In genomic region chr4:38782452-38783108, GRCh38 we compare ENCODE assay signal across 8 cellular contexts. TPM values are rescaled to one million over a fixed set of nuclear protein-coding genes. Genes with fewer than 3 reads are reported as not detected.
DNase-seq lines count a peak whose midpoint lies in the region; ATAC-seq and TF ChIP-seq lines count a peak whose summit lies in the region.

Gene TLR10 (minus strand): TSS chr4:38782990. CDS start chr4:38775590, 7,400 bp downstream.

- peaks cover 7% of the 10 kb centered on the region for H3K4me1 ChIP-seq in Caco-2

- H3K36me3 Mint-ChIP-seq in Caco-2 (ENCODE audit: insufficient read depth, unreplicated experiment), result no peaks in the 10 kb centered on the region
- peaks cover 4% of the 10 kb centered on the region for H3K36me3 Mint-ChIP-seq in glutamatergic neuron (ENCODE audit: unreplicated experiment)

- no peaks in the 10 kb centered on the region for H3K9me3 ChIP-seq in Caco-2

- H3K9me3 Mint-ChIP-seq in Caco-2 (ENCODE audit: unreplicated experiment) (no peaks in the 10 kb centered on the region), glutamatergic neuron (ENCODE audit: unreplicated experiment) (no peaks in the 10 kb centered on the region)

- H3K4me3 Mint-ChIP-seq in Caco-2 (ENCODE audit: unreplicated experiment) (no peak within 1 kb of the TSS), glutamatergic neuron (ENCODE audit: unreplicated experiment) (no peak within 1 kb of the TSS)

- no peaks in the 10 kb centered on the region for H3K36me3 ChIP-seq in Caco-2 (ENCODE audit: control insufficient read depth, insufficient read depth, low read length)

- DNase-seq in Caco-2 (peak in 1 of 2 experiments; percentile 59), NCI-H2196 treated with DMSO at 0.1 percent for 48 hours (lab: John Stamatoyannopoulos, UW; ENCODE audit: unreplicated experiment) (peak; percentile 27), glutamatergic neuron (no peak), renal cortical epithelial cell (ENCODE audit: low read depth) (peak; percentile 43), ecto neural progenitor cell (ENCODE audit: low spot score) (no peak)
- peak; percentile 32 for DNase-seq in activated T-cell treated with anti-CD3 and anti-CD28 coated beads, Interleukin-2, amount 50 U/mL, for 1 hour

- H3K4me3 ChIP-seq in Caco-2 (ENCODE audit: low read depth, low read length), result no peak within 1 kb of the TSS

- ATAC-seq in GM19023 (IDR thresholded peaks at IDR 0.05; ENCODE audit: unreplicated experiment) (peak; percentile 59), HG03103 (IDR thresholded peaks at IDR 0.05; ENCODE audit: low read depth, unreplicated experiment) (peak; percentile 53)

- H3K27ac Mint-ChIP-seq in Caco-2 (ENCODE audit: unreplicated experiment), result no peak within 1 kb of the TSS
- H3K27ac Mint-ChIP-seq in glutamatergic neuron (ENCODE audit: unreplicated experiment), result no peak within 1 kb of the TSS

- H3K27me3 Mint-ChIP-seq in Caco-2 (ENCODE audit: insufficient read depth, unreplicated experiment) (peaks cover 2% of the 10 kb centered on the region), glutamatergic neuron (ENCODE audit: unreplicated experiment) (no peaks in the 10 kb centered on the region)

- intact Hi-C loops in Caco-2 (cut with micrococcal nuclease; ENCODE audit: unreplicated experiment), result loop anchor here (1.0 kb wide), 2 partner anchors 23 to 603 kb away; no protein-coding TSS in a partner anchor

- POLR2A ChIA-PET in Caco-2 (lab: Charles Lee), result no interaction called here

- TF ChIP-seq CTCF in Caco-2 (IDR thresholded peaks at IDR 0.05; ENCODE audit: insufficient read depth in 1 of 2, low read depth in 1 of 2, low read length in 1 of 2, severe bottlenecking in 1 of 2, unreplicated experiment in 1 of 2) (peak; percentile 50 to 59), glutamatergic neuron (IDR thresholded peaks at IDR 0.05; ENCODE audit: partially characterized antibody, unreplicated experiment) (peak; percentile 84)

- CTCF ChIA-PET in Caco-2 (lab: Charles Lee), result interaction anchor here (0.5 to 2.2 kb wide), 7 partner anchors 21 to 713 kb away, joined by 4 to 42 read pairs (median 6); no protein-coding TSS in a partner anchor

- peaks cover under 1% of the 10 kb centered on the region for H3K4me1 Mint-ChIP-seq in Caco-2 (ENCODE audit: low read depth, unreplicated experiment)
- H3K4me1 Mint-ChIP-seq in glutamatergic neuron (ENCODE audit: low read depth, unreplicated experiment), result no peaks in the 10 kb centered on the region

- BruUV-seq in Caco-2 (replicated peaks; lab: Mats Ljungman, UMichigan), result no TSS peak

- H3K27me3 ChIP-seq in Caco-2 (replicated peaks; ENCODE audit: control insufficient read depth, insufficient read depth, low read length), result no peaks in the 10 kb centered on the region

RNA-seq across cellular contexts. Expression of gene TLR10, which starts in this region (rescaled TPM):
- total RNA-seq in Caco-2 (2022) (not detected in 2 replicates), glutamatergic neuron (ENCODE audit: unreplicated experiment) (not detected), renal cortical epithelial cell (not detected in 2 replicates)

Comparison
In these comparisons a context has a peak if more than half of its experiments do, and no peak if none do; other contexts are left out.
1. Peak in DNase-seq in renal cortical epithelial cell; RNA of the gene not detected or under 1 TPM.
2. DNase-seq: peak in NCI-H2196 treated with DMSO at 0.1 percent for 48 hours (single experiment) and activated T-cell treated with anti-CD3 and anti-CD28 coated beads, Interleukin-2, amount 50 U/mL, for 1 hour (single experiment); none in glutamatergic neuron (single experiment) and ecto neural progenitor cell (single experiment).